ENCODE assay signal across 11 cellular contexts in the genomic region with DNA sequence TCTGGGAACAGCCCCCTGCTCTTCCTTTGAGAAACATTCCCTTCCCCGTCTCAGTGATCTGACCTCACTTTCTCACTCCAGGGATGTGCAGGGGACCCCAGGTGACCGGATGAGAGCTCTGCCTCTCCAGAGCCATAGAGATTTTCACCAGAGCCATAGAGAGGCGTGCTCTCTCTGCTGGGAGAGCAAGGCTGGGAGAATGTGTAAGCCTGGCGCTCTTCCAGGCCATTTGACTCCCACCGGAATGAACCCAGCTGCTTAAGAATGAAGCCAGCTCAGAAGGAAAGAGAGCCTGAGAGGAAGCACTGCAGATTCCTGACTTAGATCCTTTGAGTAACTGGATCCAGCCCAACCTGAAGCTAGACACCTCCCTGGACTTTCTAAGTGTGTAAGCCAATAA.
DNase-seq lines count a peak whose midpoint lies in the region; ATAC-seq, FAIRE-seq and TF ChIP-seq lines count a peak whose summit lies in the region.
"Had no signal": no experiment of that assay in that cellular context is flagged by ENCODE, and none has a peak within 500 bp of the region (broad histone marks: within the 10 kb centered on the region; RNA-seq: fewer than 3 reads in every experiment).

No MANE protein-coding gene starts in this region.

- FAIRE-seq in GM12892 (lab: Jason Lieb, UNC) = no peak

- ATAC-seq in Right ventricle myocardium superior (ENCODE audit: poor library complexity) = peak; percentile 58
- ATAC-seq: T-cell had no signal

- TF ChIP-seq CTCF in astrocyte of the cerebellum (IDR thresholded peaks at IDR 0.05; ENCODE audit: low read depth, low read length, missing control alignments) = no peak

- H3K4me3 ChIP-seq in astrocyte of the cerebellum (ENCODE audit: low read depth, low read length) = no peak overlapping the region

- peak; percentile 62 for DNase-seq in Right ventricle myocardium superior
- no peak for DNase-seq in cardiac septum (ENCODE audit: low spot score)
- peak; percentile 72 for DNase-seq in astrocyte of the cerebellum (ENCODE audit: low read depth)
- DNase-seq in iPS-NIHi11 (ENCODE audit: low spot score) = peak; percentile 19
- no peak for DNase-seq in GM12892 (ENCODE audit: insufficient read length)
- DNase-seq in globus pallidus (ENCODE audit: low spot score) = no peak
- DNase-seq in NOMO-1 treated with dmso at 0.1 percent for 144 hours (lab: John Stamatoyannopoulos, UW; ENCODE audit: unreplicated experiment) = no peak
- DNase-seq in NK-92 (lab: John Stamatoyannopoulos, UW; ENCODE audit: unreplicated experiment) = no peak
- DNase-seq: activated T-cell treated with anti-CD3 and anti-CD28 coated beads for 4 hours, AML-193, T-cell had no signal

- intact Hi-C loops in Right ventricle myocardium superior (cut with DNase I) = no loop called here
- intact Hi-C loops in cardiac septum (cut with DNase I) = no loop called here

- in situ Hi-C loops in astrocyte of the cerebellum (cut with HindIII; ENCODE audit: low sequenced_read_pairs) = no loop called here

- TF ChIP-seq POLR2A in GM12892 (IDR thresholded peaks at IDR 0.05; ENCODE audit: low read depth, low read length) = no peak

Comparison
In these comparisons a context has a peak if more than half of its experiments do, and no peak if none do; other contexts are left out.
1. DNase-seq: peak in Right ventricle myocardium superior (single experiment), astrocyte of the cerebellum (single experiment) and iPS-NIHi11 (single experiment); none in cardiac septum (single experiment), GM12892 (single experiment), globus pallidus (single experiment), NOMO-1 treated with dmso at 0.1 percent for 144 hours (single experiment) and NK-92 (single experiment).